ENCODE assay signal across 25 cellular contexts in the genomic region with DNA sequence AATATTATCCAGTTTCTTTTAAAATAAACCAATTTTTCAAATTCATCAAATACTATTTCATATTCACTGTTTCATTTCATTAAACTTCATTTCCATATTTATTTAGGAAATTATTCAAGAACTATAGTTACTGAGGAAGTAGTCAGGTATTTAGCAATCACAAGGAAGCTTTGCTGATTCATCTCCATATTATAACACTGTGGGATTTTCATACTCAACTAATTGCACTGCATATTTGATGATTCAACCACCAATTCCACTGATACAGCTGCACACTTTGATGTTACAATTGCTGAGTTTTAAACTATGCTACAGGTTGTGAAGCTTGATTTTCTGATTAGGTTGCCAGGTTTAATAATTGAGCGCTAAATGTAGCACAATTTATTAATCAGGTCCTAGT.
DNase-seq lines count a peak whose midpoint lies in the region; ATAC-seq and TF ChIP-seq lines count a peak whose summit lies in the region.
"Had no signal": no experiment of that assay in that cellular context is flagged by ENCODE, and none has a peak within 500 bp of the region (broad histone marks: within the 10 kb centered on the region; RNA-seq: fewer than 3 reads in every experiment).

No MANE protein-coding gene starts in this region.

- peak; percentile 66 to 67 for DNase-seq in AML-193 (lab: John Stamatoyannopoulos, UW)
- peak; percentile 76 for DNase-seq in LHCN-M2 (ENCODE audit: low read depth)
- DNase-seq in astrocyte of the spinal cord (ENCODE audit: low read depth, low spot score): peak; percentile 55
- DNase-seq in iris pigment epithelial cell (ENCODE audit: low read depth): peak; percentile 73
- no peak for DNase-seq in NCI-H2081 treated with DMSO at 0.1 percent for 48 hours (lab: John Stamatoyannopoulos, UW)
- no peak for DNase-seq in UCSD-AML1 (lab: John Stamatoyannopoulos, UW; ENCODE audit: unreplicated experiment)
- no peak for DNase-seq in NCI-H524 (lab: John Stamatoyannopoulos, UW)
- DNase-seq: activated B cell treated with CpG ODN at 0.5 μM for 24 hours; activated CD8-positive, alpha-beta T cell treated with anti-CD3 and anti-CD28 coated beads for 36 hours; activated naive CD4-positive, alpha-beta T cell treated with anti-CD3 and anti-CD28 coated beads, Interleukin-2, amount 10 ng/mL, durations not matched to agents 7 days and 5 days; activated T-cell treated with anti-CD3 and anti-CD28 coated beads, Interleukin-2, amount 50 U/mL, for 24 hours; CD8-positive, alpha-beta T cell; left lung; mucosa of descending colon; NCI-H1105 treated with DMSO at 0.1 percent for 48 hours; NCI-H69; retina; stimulated activated CD4-positive, alpha-beta T cell treated with anti-CD3 and anti-CD28 coated beads, Interleukin-15, amount 100 ng/mL, for 24 hours had no signal

- no peak overlapping the region for H3K4me3 ChIP-seq in astrocyte of the spinal cord (ENCODE audit: low read depth, low read length)
- H3K4me3 ChIP-seq: ascending aorta, coronary artery, left lung, mucosa of descending colon, neural progenitor cell, SJSA1, thoracic aorta had no signal

- in situ Hi-C loops in astrocyte of the spinal cord (cut with HindIII; ENCODE audit: low sequenced_read_pairs): no loop called here

- ATAC-seq in GM21423 (IDR thresholded peaks at IDR 0.05; ENCODE audit: unreplicated experiment): no peak
- ATAC-seq: activated CD8-positive, alpha-beta T cell treated with anti-CD3 and anti-CD28 coated beads for 36 hours; CD8-positive, alpha-beta T cell; left lung; mucosa of descending colon; stimulated activated effector memory CD8-positive, alpha-beta T cell treated with anti-CD3 and anti-CD28 coated beads, Interleukin-12 subunit alpha, Interleukin-12 subunit beta, amount 100 ng/mL, for 72 hours had no signal

- TF ChIP-seq CTCF in astrocyte of the spinal cord (IDR thresholded peaks at IDR 0.05; ENCODE audit: low read depth, low read length): no peak

Comparison
In these comparisons a context has a peak if more than half of its experiments do, and no peak if none do; other contexts are left out.
1. DNase-seq: peak in AML-193 (2 of 2), LHCN-M2 (single experiment), astrocyte of the spinal cord (single experiment) and iris pigment epithelial cell (single experiment); none in NCI-H2081 treated with DMSO at 0.1 percent for 48 hours (single experiment), UCSD-AML1 (single experiment) and NCI-H524 (0 of 2).